1 cellular context compared by ENCODE assay signal in the genomic region with DNA sequence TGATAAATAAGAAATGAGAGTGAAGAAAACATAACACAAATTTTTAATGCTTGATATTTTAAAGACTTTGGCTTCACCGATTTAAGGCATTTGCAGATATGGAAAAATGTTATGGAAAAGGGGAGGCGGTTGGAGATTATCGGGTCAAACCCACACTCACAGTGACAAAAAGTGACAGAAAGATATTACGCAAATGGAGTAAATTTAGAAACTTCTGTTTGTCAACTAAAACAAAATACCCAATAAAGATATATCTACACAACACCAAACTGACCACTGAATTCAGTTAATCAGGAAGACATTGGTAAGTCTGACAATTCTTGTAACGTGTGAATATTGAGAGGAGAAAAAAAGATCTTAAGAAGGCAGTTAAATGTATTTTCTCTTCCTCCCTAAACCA.
TF ChIP-seq lines count a peak whose summit lies in the region.

No MANE protein-coding gene starts in this region.

TF ChIP-seq in SK-N-SH, 30 proteins besides CTCF, POLR2A, EP300 and RAD21 (continued from another document):
- TF ChIP-seq TAF1 (IDR thresholded peaks at IDR 0.05; ENCODE audit: borderline replicate concordance, low read depth, low read length), result no peak
- TF ChIP-seq, protein P1, sequence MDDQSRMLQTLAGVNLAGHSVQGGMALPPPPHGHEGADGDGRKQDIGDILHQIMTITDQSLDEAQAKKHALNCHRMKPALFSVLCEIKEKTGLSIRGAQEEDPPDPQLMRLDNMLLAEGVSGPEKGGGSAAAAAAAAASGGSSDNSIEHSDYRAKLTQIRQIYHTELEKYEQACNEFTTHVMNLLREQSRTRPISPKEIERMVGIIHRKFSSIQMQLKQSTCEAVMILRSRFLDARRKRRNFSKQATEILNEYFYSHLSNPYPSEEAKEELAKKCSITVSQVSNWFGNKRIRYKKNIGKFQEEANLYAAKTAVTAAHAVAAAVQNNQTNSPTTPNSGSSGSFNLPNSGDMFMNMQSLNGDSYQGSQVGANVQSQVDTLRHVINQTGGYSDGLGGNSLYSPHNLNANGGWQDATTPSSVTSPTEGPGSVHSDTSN (IDR thresholded peaks at IDR 0.05), result no peak
- TF ChIP-seq JUND (IDR thresholded peaks at IDR 0.05), result no peak
- TF ChIP-seq FOXM1 (IDR thresholded peaks at IDR 0.05; ENCODE audit: low read depth), result no peak
- TF ChIP-seq TCF12 (IDR thresholded peaks at IDR 0.05), result no peak
- no peak for TF ChIP-seq RXRA (IDR thresholded peaks at IDR 0.05; ENCODE audit: borderline replicate concordance, low read depth)
